ENCODE assay signal across 29 cellular contexts in genomic region chr12:3933819-3934192, GRCh38.
DNase-seq lines count a peak whose midpoint lies in the region; ATAC-seq lines count a peak whose summit lies in the region.
"Had no signal": no experiment of that assay in that cellular context is flagged by ENCODE, and none has a peak within 500 bp of the region (broad histone marks: within the 10 kb centered on the region; RNA-seq: fewer than 3 reads in every experiment).

No MANE protein-coding gene starts in this region.

- H2BK5ac ChIP-seq in mesendoderm (ENCODE audit: low read length) = no peak overlapping the region

- no peak overlapping the region for H2AK5ac ChIP-seq in mesendoderm (ENCODE audit: low read length)

- H2BK120ac ChIP-seq in mesendoderm (ENCODE audit: low read depth, low read length) = no peak overlapping the region

- peaks cover 11% of the 10 kb centered on the region for H3K4me1 ChIP-seq in CD4-positive, CD25-positive, alpha-beta regulatory T cell (ENCODE audit: control insufficient read depth, insufficient read depth, low read length, poor library complexity, severe bottlenecking)
- H3K4me1 ChIP-seq in mesendoderm (ENCODE audit: control insufficient read depth, low read depth, low read length) = peaks cover 6% of the 10 kb centered on the region
- H3K4me1 ChIP-seq: adrenal gland, body of pancreas, gastrocnemius medialis, right lobe of liver had no signal

- peaks cover 7% of the 10 kb centered on the region for H3K27me3 Mint-ChIP-seq in T-helper 2 cell treated with Interferon-gamma antibody and Interleukin-4, amounts not matched to agents 5 μg/mL and 100 μg/mL, for 36 hours (ENCODE audit: low read depth)
- H3K27me3 Mint-ChIP-seq in CD4-positive, CD25-positive, alpha-beta regulatory T cell = peaks cover 9% of the 10 kb centered on the region
- no peaks in the 10 kb centered on the region for H3K27me3 Mint-ChIP-seq in activated CD4-positive, alpha-beta memory T cell treated with anti-CD3 and anti-CD28 coated beads, Interleukin-2, amount 10 ng/mL, durations not matched to agents 7 days and 5 days

- H4K8ac ChIP-seq in mesendoderm (ENCODE audit: low read depth, low read length) = no peak overlapping the region

- WGBS in mesendoderm (ENCODE audit: extremely low coverage, insufficient coverage, low lambda C conversion rate) = no CpG with 5 or more reads among the region's 1 CpG

- H3K18ac ChIP-seq in mesendoderm (ENCODE audit: low read length) = peak overlapping the region; percentile 54

- H3K79me1 ChIP-seq in mesendoderm (ENCODE audit: low read length) = no peaks in the 10 kb centered on the region

- H3K4ac ChIP-seq in mesendoderm (ENCODE audit: low read depth, low read length) = no peak overlapping the region

- no peak overlapping the region for H3K56ac ChIP-seq in mesendoderm (ENCODE audit: low read length)

- H3K9me3 Mint-ChIP-seq in T-helper 2 cell treated with Interferon-gamma antibody and Interleukin-4, amounts not matched to agents 5 μg/mL and 100 μg/mL, for 36 hours = peaks cover 4% of the 10 kb centered on the region
- no peaks in the 10 kb centered on the region for H3K9me3 Mint-ChIP-seq in CD4-positive, CD25-positive, alpha-beta regulatory T cell
- H3K9me3 Mint-ChIP-seq in activated CD4-positive, alpha-beta memory T cell treated with anti-CD3 and anti-CD28 coated beads, Interleukin-2, amount 10 ng/mL, durations not matched to agents 7 days and 5 days = no peaks in the 10 kb centered on the region

- no peak for ATAC-seq in CD4-positive, CD25-positive, alpha-beta regulatory T cell (ENCODE audit: low read depth in 2 of 2)
- ATAC-seq in HG03097 (IDR thresholded peaks at IDR 0.05; ENCODE audit: low FRiP score, unreplicated experiment) (no peak), GM21367 (IDR thresholded peaks at IDR 0.05; ENCODE audit: unreplicated experiment) (no peak)
- ATAC-seq: body of pancreas, gastrocnemius medialis, right lobe of liver, Right ventricle myocardium inferior, SK-N-SH treated with all-trans-retinoic acid at 6 μM for 48 hours had no signal

- no peaks in the 10 kb centered on the region for H3K79me2 ChIP-seq in mesendoderm (ENCODE audit: control insufficient read depth, insufficient read depth, low read length)
- H3K79me2 ChIP-seq: hepatocyte had no signal

- H3K36me3 ChIP-seq in CD4-positive, CD25-positive, alpha-beta regulatory T cell (ENCODE audit: control insufficient read depth, insufficient read depth, low read length) = no peaks in the 10 kb centered on the region
- no peaks in the 10 kb centered on the region for H3K36me3 ChIP-seq in mesendoderm (ENCODE audit: control insufficient read depth, insufficient read depth, low read length)
- H3K36me3 ChIP-seq: adrenal gland, gastrocnemius medialis, right lobe of liver, WERI-Rb-1 had no signal

- H4K5ac ChIP-seq in mesendoderm (ENCODE audit: low read length) = no peak overlapping the region

- peaks cover 2% of the 10 kb centered on the region for H3K36me3 Mint-ChIP-seq in T-helper 2 cell treated with Interferon-gamma antibody and Interleukin-4, amounts not matched to agents 5 μg/mL and 100 μg/mL, for 36 hours (ENCODE audit: low read depth)
- no peaks in the 10 kb centered on the region for H3K36me3 Mint-ChIP-seq in CD4-positive, CD25-positive, alpha-beta regulatory T cell
- H3K36me3 Mint-ChIP-seq in activated CD4-positive, alpha-beta memory T cell treated with anti-CD3 and anti-CD28 coated beads, Interleukin-2, amount 10 ng/mL, durations not matched to agents 7 days and 5 days (ENCODE audit: low read depth) = no peaks in the 10 kb centered on the region
- H3K36me3 Mint-ChIP-seq: IgD-negative memory B cell had no signal

- POLR2A ChIA-PET in activated CD4-positive, alpha-beta memory T cell treated with anti-CD3 and anti-CD28 coated beads, Interleukin-2, amount 10 ng/mL, durations not matched to agents 7 days and 5 days (lab: Charles Lee) = interaction anchor here (0.7 to 2.5 kb wide), 12 partner anchors 9 to 604 kb away, joined by 3 to 13 read pairs (median 6); partner anchors contain the start of genes CCND2, PARP11 and RAD51AP1

- no peak overlapping the region for H3K23ac ChIP-seq in mesendoderm (ENCODE audit: low read length)

- H3K9me3 ChIP-seq in CD4-positive, CD25-positive, alpha-beta regulatory T cell (ENCODE audit: control insufficient read depth in 2 of 2, low read length in 2 of 2) = no peaks in the 10 kb centered on the region
- H3K9me3 ChIP-seq: adrenal gland, body of pancreas, gastrocnemius medialis, right lobe of liver had no signal

- H3K4me2 ChIP-seq in mesendoderm (ENCODE audit: low read length) = no peak overlapping the region
- H3K4me2 ChIP-seq: hepatocyte, PC-9 had no signal

- H3K27ac Mint-ChIP-seq in T-helper 2 cell treated with Interferon-gamma antibody and Interleukin-4, amounts not matched to agents 5 μg/mL and 100 μg/mL, for 36 hours = peak overlapping the region; percentile 50
- H3K27ac Mint-ChIP-seq in CD4-positive, CD25-positive, alpha-beta regulatory T cell = peak overlapping the region; percentile 52 to 81 (median 53)
- peak overlapping the region; percentile 63 for H3K27ac Mint-ChIP-seq in activated CD4-positive, alpha-beta memory T cell treated with anti-CD3 and anti-CD28 coated beads, Interleukin-2, amount 10 ng/mL, durations not matched to agents 7 days and 5 days
- H3K27ac Mint-ChIP-seq: IgD-negative memory B cell had no signal

- H3K4me3 Mint-ChIP-seq in T-helper 2 cell treated with Interferon-gamma antibody and Interleukin-4, amounts not matched to agents 5 μg/mL and 100 μg/mL, for 36 hours = peak overlapping the region; percentile 72
- H3K4me3 Mint-ChIP-seq in CD4-positive, CD25-positive, alpha-beta regulatory T cell = peak overlapping the region in 1 of 4 donors; percentile 20
- H3K4me3 Mint-ChIP-seq in activated CD4-positive, alpha-beta memory T cell treated with anti-CD3 and anti-CD28 coated beads, Interleukin-2, amount 10 ng/mL, durations not matched to agents 7 days and 5 days = peak overlapping the region; percentile 56
- H3K4me3 Mint-ChIP-seq: IgD-negative memory B cell had no signal

- H3K4me3 ChIP-seq in CD4-positive, CD25-positive, alpha-beta regulatory T cell (ENCODE audit: low read depth, low read length) = no peak overlapping the region
- no peak overlapping the region for H3K4me3 ChIP-seq in mesendoderm (ENCODE audit: low read length)
- H3K4me3 ChIP-seq: adrenal gland, body of pancreas, gastrocnemius medialis, hepatocyte, PC-9, right lobe of liver had no signal

- no peak for DNase-seq in T-helper 2 cell treated with Interferon-gamma antibody and Interleukin-4, amounts not matched to agents 5 μg/mL and 100 μg/mL, for 36 hours (ENCODE audit: low spot score)
- no peak for DNase-seq in T-helper 2 cell
- no peak for DNase-seq in CD4-positive, CD25-positive, alpha-beta regulatory T cell
- no peak for DNase-seq in activated CD4-positive, alpha-beta memory T cell treated with anti-CD3 and anti-CD28 coated beads, Interleukin-2, amount 10 ng/mL, durations not matched to agents 7 days and 5 days
- DNase-seq in mesendoderm = no peak
- DNase-seq in activated CD8-positive, alpha-beta memory T cell treated with anti-CD3 and anti-CD28 coated beads for 24 hours = no peak
- DNase-seq: 8988T; activated CD4-positive, alpha-beta T cell treated with anti-CD3 and anti-CD28 coated beads, Interleukin-2, amount 50 U/mL, for 4 hours; adrenal gland; body of pancreas; cerebellar nuclear complex; DMS79 treated with DMSO at 0.1 percent for 48 hours; gastrocnemius medialis; H7; NCI-H1092; NCI-H187 treated with DMSO at 0.1 percent for 48 hours; NCI-H2171 treated with DMSO at 0.1 percent for 48 hours; NCI-H524 treated with DMSO at 0.1 percent for 48 hours; PC-9; right lobe of liver; stimulated activated CD4-positive, alpha-beta T cell treated with anti-CD3 and anti-CD28 coated beads, Interleukin-2, amount 100 ng/mL, for 48 hours; T1000; WERI-Rb-1 had no signal

- peaks cover 52% of the 10 kb centered on the region for H3K4me1 Mint-ChIP-seq in T-helper 2 cell treated with Interferon-gamma antibody and Interleukin-4, amounts not matched to agents 5 μg/mL and 100 μg/mL, for 36 hours (ENCODE audit: low read depth)
- peaks cover 13 to 53% (median 14%) of the 10 kb centered on the region in 4 donors for H3K4me1 Mint-ChIP-seq in CD4-positive, CD25-positive, alpha-beta regulatory T cell
- peaks cover 47% of the 10 kb centered on the region for H3K4me1 Mint-ChIP-seq in activated CD4-positive, alpha-beta memory T cell treated with anti-CD3 and anti-CD28 coated beads, Interleukin-2, amount 10 ng/mL, durations not matched to agents 7 days and 5 days
- H3K4me1 Mint-ChIP-seq: IgD-negative memory B cell had no signal

- no peak overlapping the region for H3K9ac ChIP-seq in mesendoderm (ENCODE audit: low read length)

- CTCF ChIA-PET in activated CD4-positive, alpha-beta memory T cell treated with anti-CD3 and anti-CD28 coated beads, Interleukin-2, amount 10 ng/mL, durations not matched to agents 7 days and 5 days (lab: Charles Lee) = interaction anchor here (1.1 to 2.1 kb wide), 6 partner anchors 10 to 174 kb away, joined by 3 to 13 read pairs (median 4); no protein-coding TSS in a partner anchor

- no peak overlapping the region for H3K27ac ChIP-seq in CD4-positive, CD25-positive, alpha-beta regulatory T cell (ENCODE audit: insufficient read depth, low read length, poor library complexity, severe bottlenecking)
- H3K27ac ChIP-seq in mesendoderm (ENCODE audit: low read depth, low read length) = no peak overlapping the region
- H3K27ac ChIP-seq: adrenal gland, body of pancreas, gastrocnemius medialis, hepatocyte, PC-9, right lobe of liver, WERI-Rb-1 had no signal

- H2BK15ac ChIP-seq in mesendoderm (replicated peaks; ENCODE audit: low read depth) = no peak overlapping the region

- H3K27me3 ChIP-seq in CD4-positive, CD25-positive, alpha-beta regulatory T cell (ENCODE audit: control insufficient read depth, insufficient read depth, low read length) = no peaks in the 10 kb centered on the region
- no peaks in the 10 kb centered on the region for H3K27me3 ChIP-seq in mesendoderm (ENCODE audit: insufficient read depth, low read length, poor library complexity)
- H3K27me3 ChIP-seq: body of pancreas, hepatocyte, right lobe of liver had no signal
